In genomic region chr3:105322570-105323273, GRCh38 we compare ENCODE assay signal across 11 cellular contexts. TPM values are rescaled to one million over a fixed set of nuclear protein-coding genes. Genes with fewer than 3 reads are reported as not detected.
DNase-seq lines count a peak whose midpoint lies in the region; ATAC-seq and TF ChIP-seq lines count a peak whose summit lies in the region.
"Had no signal": no experiment of that assay in that cellular context is flagged by ENCODE, and none has a peak within 500 bp of the region (broad histone marks: within the 10 kb centered on the region; RNA-seq: fewer than 3 reads in every experiment).

No MANE protein-coding gene starts in this region.

- no peak overlapping the region for H3K4me3 Mint-ChIP-seq in T-helper 17 cell

- H3K27me3 Mint-ChIP-seq in T-helper 17 cell, result peaks cover 8% of the 10 kb centered on the region

- no peaks in the 10 kb centered on the region for H3K36me3 Mint-ChIP-seq in T-helper 17 cell (ENCODE audit: low read depth)

- H3K27ac Mint-ChIP-seq in T-helper 17 cell, result no peak overlapping the region

- ATAC-seq in activated CD4-positive, CD25-positive, alpha-beta regulatory T cell treated with anti-CD3 and anti-CD28 coated beads, Interleukin-2, amount 50 U/mL, for 24 hours, result peak; percentile 43 to 58
- ATAC-seq in GM21825 (IDR thresholded peaks at IDR 0.05; ENCODE audit: unreplicated experiment), result peak; percentile 91
- ATAC-seq in HG03378 (IDR thresholded peaks at IDR 0.05; ENCODE audit: unreplicated experiment), result peak; percentile 97
- no peak for ATAC-seq in T-helper 17 cell
- ATAC-seq: Panc1, sciatic nerve had no signal

- TF ChIP-seq CTCF in retinal pigment epithelial cell (conservative IDR thresholded peaks at IDR 0.05; ENCODE audit: low read depth, low read length), result no peak

- DNase-seq in activated CD4-positive, CD25-positive, alpha-beta regulatory T cell (lab: John Stamatoyannopoulos, UW), result no peak
- DNase-seq in retinal pigment epithelial cell (ENCODE audit: low read depth) (peak; percentile 9), T-helper 17 cell (no peak), NCI-H524 (lab: John Stamatoyannopoulos, UW) (no peak), NCI-H2081 (lab: John Stamatoyannopoulos, UW) (no peak)
- DNase-seq: activated CD4-positive, alpha-beta T cell treated with anti-CD3 and anti-CD28 coated beads, Interleukin-2, amount 50 U/mL, for 1 hour had no signal

- peaks cover 6% of the 10 kb centered on the region for H3K4me1 Mint-ChIP-seq in T-helper 17 cell

- H3K4me3 ChIP-seq in retinal pigment epithelial cell (ENCODE audit: low read length), result no peak overlapping the region

- no peaks in the 10 kb centered on the region for H3K9me3 ChIP-seq in T-helper 17 cell (ENCODE audit: control insufficient read depth, low read length, poor library complexity, severe bottlenecking)

RNA-seq across cellular contexts. Expression of gene ALCAM, which starts 44.0 kb away (rescaled TPM):
- 1 to 10 TPM; 8.4 TPM for total RNA-seq in T-helper 17 cell
